Comparison of ENCODE assay signal across 1 cellular context in genomic region chr5:62268239-62268638, GRCh38.
A peak's percentile ranks its signal among the peaks of the same experiment; 100 is the strongest.
TF ChIP-seq lines count a peak whose summit lies in the region.

No MANE protein-coding gene starts in this region.

TF ChIP-seq in GM12878, 131 proteins besides CTCF, POLR2A, EP300 and RAD21 (continued from another document):
- TF ChIP-seq NBN (IDR thresholded peaks at IDR 0.05): no peak
- TF ChIP-seq IKZF2 (IDR thresholded peaks at IDR 0.05): peak; percentile 61 to 71; a peak in 3 of 4 replicates
- peak; percentile 46 for TF ChIP-seq DPF2 (IDR thresholded peaks at IDR 0.05)
- TF ChIP-seq RELB (IDR thresholded peaks at IDR 0.05; ENCODE audit: low read depth): peak; percentile 79
- peak; percentile 59 for TF ChIP-seq IKZF1 (conservative IDR thresholded peaks at IDR 0.05)
- peak; percentile 44 for TF ChIP-seq MTA2 (IDR thresholded peaks at IDR 0.05; ENCODE audit: low read depth)
- peak; percentile 34 for TF ChIP-seq RELA (IDR thresholded peaks at IDR 0.05; ENCODE audit: borderline replicate concordance, partially characterized antibody)
- TF ChIP-seq KAT2A (conservative IDR thresholded peaks at IDR 0.05; ENCODE audit: control insufficient read depth, low read depth, low read length): no peak
